In the genomic region with DNA sequence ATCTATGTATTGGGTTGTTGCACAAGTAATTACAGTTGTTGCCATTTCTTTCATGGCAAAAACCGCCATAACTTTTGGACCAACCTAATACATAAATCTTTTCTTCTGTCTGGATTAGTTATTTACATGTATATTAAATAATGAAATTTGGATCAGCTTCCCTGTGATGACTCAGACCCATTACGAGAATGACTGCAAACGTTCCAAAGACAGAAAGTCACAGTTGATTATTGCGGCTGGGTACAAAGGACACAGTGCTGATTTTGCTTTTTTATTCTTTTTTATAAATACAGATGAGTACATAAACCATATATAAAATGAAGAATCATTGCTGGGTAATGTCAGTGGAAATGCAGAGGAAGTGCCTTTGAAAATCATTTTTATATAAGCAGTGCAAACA, we compare ENCODE assay signal across 1 cellular context.
TF ChIP-seq lines count a peak whose summit lies in the region.

No MANE protein-coding gene starts in this region.

TF ChIP-seq in GM23338, 12 proteins besides CTCF, POLR2A, EP300 and RAD21 (continued from another document):
- TF ChIP-seq, protein P1, sequence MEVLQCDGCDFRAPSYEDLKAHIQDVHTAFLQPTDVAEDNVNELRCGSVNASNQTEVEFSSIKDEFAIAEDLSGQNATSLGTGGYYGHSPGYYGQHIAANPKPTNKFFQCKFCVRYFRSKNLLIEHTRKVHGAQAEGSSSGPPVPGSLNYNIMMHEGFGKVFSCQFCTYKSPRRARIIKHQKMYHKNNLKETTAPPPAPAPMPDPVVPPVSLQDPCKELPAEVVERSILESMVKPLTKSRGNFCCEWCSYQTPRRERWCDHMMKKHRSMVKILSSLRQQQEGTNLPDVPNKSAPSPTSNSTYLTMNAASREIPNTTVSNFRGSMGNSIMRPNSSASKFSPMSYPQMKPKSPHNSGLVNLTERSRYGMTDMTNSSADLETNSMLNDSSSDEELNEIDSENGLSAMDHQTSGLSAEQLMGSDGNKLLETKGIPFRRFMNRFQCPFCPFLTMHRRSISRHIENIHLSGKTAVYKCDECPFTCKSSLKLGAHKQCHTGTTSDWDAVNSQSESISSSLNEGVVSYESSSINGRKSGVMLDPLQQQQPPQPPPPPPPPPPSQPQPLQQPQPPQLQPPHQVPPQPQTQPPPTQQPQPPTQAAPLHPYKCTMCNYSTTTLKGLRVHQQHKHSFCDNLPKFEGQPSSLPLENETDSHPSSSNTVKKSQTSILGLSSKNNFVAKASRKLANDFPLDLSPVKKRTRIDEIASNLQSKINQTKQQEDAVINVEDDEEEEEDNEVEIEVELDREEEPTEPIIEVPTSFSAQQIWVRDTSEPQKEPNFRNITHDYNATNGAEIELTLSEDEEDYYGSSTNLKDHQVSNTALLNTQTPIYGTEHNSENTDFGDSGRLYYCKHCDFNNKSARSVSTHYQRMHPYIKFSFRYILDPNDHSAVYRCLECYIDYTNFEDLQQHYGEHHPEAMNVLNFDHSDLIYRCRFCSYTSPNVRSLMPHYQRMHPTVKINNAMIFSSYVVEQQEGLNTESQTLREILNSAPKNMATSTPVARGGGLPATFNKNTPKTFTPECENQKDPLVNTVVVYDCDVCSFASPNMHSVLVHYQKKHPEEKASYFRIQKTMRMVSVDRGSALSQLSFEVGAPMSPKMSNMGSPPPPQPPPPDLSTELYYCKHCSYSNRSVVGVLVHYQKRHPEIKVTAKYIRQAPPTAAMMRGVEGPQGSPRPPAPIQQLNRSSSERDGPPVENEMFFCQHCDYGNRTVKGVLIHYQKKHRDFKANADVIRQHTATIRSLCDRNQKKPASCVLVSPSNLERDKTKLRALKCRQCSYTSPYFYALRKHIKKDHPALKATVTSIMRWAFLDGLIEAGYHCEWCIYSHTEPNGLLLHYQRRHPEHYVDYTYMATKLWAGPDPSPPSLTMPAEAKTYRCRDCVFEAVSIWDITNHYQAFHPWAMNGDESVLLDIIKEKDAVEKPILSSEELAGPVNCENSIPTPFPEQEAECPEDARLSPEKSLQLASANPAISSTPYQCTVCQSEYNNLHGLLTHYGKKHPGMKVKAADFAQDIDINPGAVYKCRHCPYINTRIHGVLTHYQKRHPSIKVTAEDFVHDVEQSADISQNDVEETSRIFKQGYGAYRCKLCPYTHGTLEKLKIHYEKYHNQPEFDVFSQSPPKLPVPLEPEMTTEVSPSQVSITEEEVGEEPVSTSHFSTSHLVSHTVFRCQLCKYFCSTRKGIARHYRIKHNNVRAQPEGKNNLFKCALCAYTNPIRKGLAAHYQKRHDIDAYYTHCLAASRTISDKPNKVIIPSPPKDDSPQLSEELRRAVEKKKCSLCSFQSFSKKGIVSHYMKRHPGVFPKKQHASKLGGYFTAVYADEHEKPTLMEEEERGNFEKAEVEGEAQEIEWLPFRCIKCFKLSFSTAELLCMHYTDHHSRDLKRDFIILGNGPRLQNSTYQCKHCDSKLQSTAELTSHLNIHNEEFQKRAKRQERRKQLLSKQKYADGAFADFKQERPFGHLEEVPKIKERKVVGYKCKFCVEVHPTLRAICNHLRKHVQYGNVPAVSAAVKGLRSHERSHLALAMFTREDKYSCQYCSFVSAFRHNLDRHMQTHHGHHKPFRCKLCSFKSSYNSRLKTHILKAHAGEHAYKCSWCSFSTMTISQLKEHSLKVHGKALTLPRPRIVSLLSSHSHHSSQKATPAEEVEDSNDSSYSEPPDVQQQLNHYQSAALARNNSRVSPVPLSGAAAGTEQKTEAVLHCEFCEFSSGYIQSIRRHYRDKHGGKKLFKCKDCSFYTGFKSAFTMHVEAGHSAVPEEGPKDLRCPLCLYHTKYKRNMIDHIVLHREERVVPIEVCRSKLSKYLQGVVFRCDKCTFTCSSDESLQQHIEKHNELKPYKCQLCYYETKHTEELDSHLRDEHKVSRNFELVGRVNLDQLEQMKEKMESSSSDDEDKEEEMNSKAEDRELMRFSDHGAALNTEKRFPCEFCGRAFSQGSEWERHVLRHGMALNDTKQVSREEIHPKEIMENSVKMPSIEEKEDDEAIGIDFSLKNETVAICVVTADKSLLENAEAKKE (CRISPR knock-in tag; IDR thresholded peaks at IDR 0.05): no peak
- TF ChIP-seq, protein P2, sequence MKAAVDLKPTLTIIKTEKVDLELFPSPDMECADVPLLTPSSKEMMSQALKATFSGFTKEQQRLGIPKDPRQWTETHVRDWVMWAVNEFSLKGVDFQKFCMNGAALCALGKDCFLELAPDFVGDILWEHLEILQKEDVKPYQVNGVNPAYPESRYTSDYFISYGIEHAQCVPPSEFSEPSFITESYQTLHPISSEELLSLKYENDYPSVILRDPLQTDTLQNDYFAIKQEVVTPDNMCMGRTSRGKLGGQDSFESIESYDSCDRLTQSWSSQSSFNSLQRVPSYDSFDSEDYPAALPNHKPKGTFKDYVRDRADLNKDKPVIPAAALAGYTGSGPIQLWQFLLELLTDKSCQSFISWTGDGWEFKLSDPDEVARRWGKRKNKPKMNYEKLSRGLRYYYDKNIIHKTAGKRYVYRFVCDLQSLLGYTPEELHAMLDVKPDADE (IDR thresholded peaks at IDR 0.05): no peak
- TF ChIP-seq EZH2phosphoT487 (IDR thresholded peaks at IDR 0.05; ENCODE audit: unreplicated experiment) (no peak), STAT1 (IDR thresholded peaks at IDR 0.05; ENCODE audit: unreplicated experiment) (no peak), POLR2AphosphoS5 (IDR thresholded peaks at IDR 0.05; ENCODE audit: low read depth) (no peak), NANOG (IDR thresholded peaks at IDR 0.05; ENCODE audit: borderline replicate concordance) (no peak), ZNF331 (CRISPR knock-in tag; IDR thresholded peaks at IDR 0.05; ENCODE audit: low read depth) (no peak), CREB1 (CRISPR knock-in tag; IDR thresholded peaks at IDR 0.05; ENCODE audit: low read depth) (no peak)
